In genomic region chr4:108058685-108059440, GRCh38 we compare ENCODE assay signal across 9 cellular contexts.
DNase-seq lines count a peak whose midpoint lies in the region; ATAC-seq, FAIRE-seq and TF ChIP-seq lines count a peak whose summit lies in the region.
"Had no signal": no experiment of that assay in that cellular context is flagged by ENCODE, and none has a peak within 500 bp of the region (broad histone marks: within the 10 kb centered on the region; RNA-seq: fewer than 3 reads in every experiment).

No MANE protein-coding gene starts in this region.

- H3K9me3 ChIP-seq in WERI-Rb-1 (ENCODE audit: severe bottlenecking) (no peaks in the 10 kb centered on the region), HepG2 (ENCODE audit: low read length) (no peaks in the 10 kb centered on the region), gastrocnemius medialis (no peaks in the 10 kb centered on the region), vagina (no peaks in the 10 kb centered on the region)

- ATAC-seq in HepG2, result peak; percentile 87
- no peak for ATAC-seq in gastrocnemius medialis
- ATAC-seq in GM21515 (IDR thresholded peaks at IDR 0.05; ENCODE audit: unreplicated experiment), result no peak

- H3K27ac ChIP-seq in WERI-Rb-1, result no peak overlapping the region
- no peak overlapping the region for H3K27ac ChIP-seq in HepG2 (ENCODE audit: extremely low read length, insufficient read depth, low read length)
- H3K27ac ChIP-seq in gastrocnemius medialis, result no peak overlapping the region
- H3K27ac ChIP-seq in vagina, result no peak overlapping the region

- DNase-seq in COLO668 (lab: John Stamatoyannopoulos, UW; ENCODE audit: unreplicated experiment), result peak; percentile 42
- DNase-seq in HS-5 (ENCODE audit: low read depth), result peak; percentile 56
- DNase-seq in WERI-Rb-1, result peak; percentile 21
- peak; percentile 27 for DNase-seq in HepG2 (ENCODE audit: low spot score)
- DNase-seq in putamen (ENCODE audit: low spot score), result no peak
- no peak for DNase-seq in gastrocnemius medialis
- no peak for DNase-seq in vagina (ENCODE audit: extremely low spot score in 2 of 2)
- DNase-seq: RPMI8226 had no signal

- H3K4me1 ChIP-seq in HepG2 (ENCODE audit: insufficient read depth, low read length) (peaks cover 8% of the 10 kb centered on the region; the same call in 1 of the 2 replicates), gastrocnemius medialis (no peaks in the 10 kb centered on the region), vagina (no peaks in the 10 kb centered on the region)

- H3K36me3 ChIP-seq in WERI-Rb-1, result no peaks in the 10 kb centered on the region
- no peaks in the 10 kb centered on the region for H3K36me3 ChIP-seq in HepG2 (replicated peaks in 1 of 2; ENCODE audit: control insufficient read depth in 1 of 2, insufficient read depth in 2 of 2, low read length in 2 of 2)
- H3K36me3 ChIP-seq in gastrocnemius medialis, result no peaks in the 10 kb centered on the region
- no peaks in the 10 kb centered on the region for H3K36me3 ChIP-seq in vagina

- in situ Hi-C loops in HepG2 (cut with HindIII; ENCODE audit: extremely low pct_ligation_motif_present, low pct_unique_long_range_greater_than_20kb), result no loop called here
- in situ Hi-C loops in gastrocnemius medialis (cut with MboI; ENCODE audit: low sequenced_read_pairs in 4 of 4), result no loop called here

- no TSS peak for BruUV-seq in HepG2 (replicated peaks; lab: Mats Ljungman, UMichigan)

- intact Hi-C loops in HepG2 (cut with micrococcal nuclease; ENCODE audit: unreplicated experiment) (no loop called here), gastrocnemius medialis (cut with DNase I; ENCODE audit: low total_unique reads) (no loop called here), vagina (cut with DNase I) (no loop called here)

- TF ChIP-seq RAD21 in HepG2 (CRISPR knock-in tag; IDR thresholded peaks at IDR 0.05), result no peak

- H2AFZ ChIP-seq in HepG2 (ENCODE audit: low read length), result no peak overlapping the region

- H3K4me3 ChIP-seq in WERI-Rb-1 (ENCODE audit: low read depth, low read length) (no peak overlapping the region), HepG2 (replicated peaks in 1 of 3; ENCODE audit: insufficient read depth in 1 of 3, low read depth in 2 of 3, low read length in 3 of 3) (no peak overlapping the region), gastrocnemius medialis (no peak overlapping the region), vagina (no peak overlapping the region)

- no peak for FAIRE-seq in HepG2 (lab: Jason Lieb, UNC)

- H3K4me2 ChIP-seq in HepG2 (ENCODE audit: low read depth, low read length), result peak overlapping the region; percentile 13; the same call in 1 of the 2 replicates

- TF ChIP-seq EP300 in HepG2 (IDR thresholded peaks at IDR 0.05; ENCODE audit: low read depth in 2 of 2, low read length in 2 of 2), result no peak
- no peak for TF ChIP-seq EP300 in HepG2 (CRISPR knock-in tag; IDR thresholded peaks at IDR 0.05; ENCODE audit: borderline replicate concordance)

- TF ChIP-seq POLR2A in HepG2 (IDR thresholded peaks at IDR 0.05; ENCODE audit: insufficient read depth in 1 of 2, low read depth in 2 of 2, low read length in 2 of 2), result no peak
- TF ChIP-seq POLR2A in gastrocnemius medialis (IDR thresholded peaks at IDR 0.05), result no peak
- TF ChIP-seq POLR2A in vagina (IDR thresholded peaks at IDR 0.05), result no peak

- no peaks in the 10 kb centered on the region for H3K79me2 ChIP-seq in HepG2 (ENCODE audit: insufficient read depth, low read length)

- no peaks in the 10 kb centered on the region for H4K20me1 ChIP-seq in HepG2 (ENCODE audit: insufficient read depth, low read length)

- no peak overlapping the region for H3K9ac ChIP-seq in HepG2 (ENCODE audit: insufficient read depth, low read depth, low read length)

- TF ChIP-seq CTCF in WERI-Rb-1 (IDR thresholded peaks at IDR 0.05; ENCODE audit: low read depth, low read length), result no peak
- no peak for TF ChIP-seq CTCF in HepG2 (CRISPR knock-in tag; IDR thresholded peaks at IDR 0.05)
- no peak for TF ChIP-seq CTCF in gastrocnemius medialis (IDR thresholded peaks at IDR 0.05 in 4 of 5, conservative IDR thresholded peaks at IDR 0.05 in 1 of 5)
- TF ChIP-seq CTCF in vagina (IDR thresholded peaks at IDR 0.05), result no peak

- WGBS in HepG2 (ENCODE audit: low lambda C conversion rate), result 39% methylated on average over 10 of the region's 11 CpGs

- POLR2A ChIA-PET in HepG2 (lab: Yijun Ruan, JAX), result no interaction called here

- CTCF ChIA-PET in HepG2 (lab: Yijun Ruan, JAX; ENCODE audit: low intra/inter-chr PET ratio, low total read pairs), result no interaction called here

- H3K27me3 ChIP-seq in WERI-Rb-1 (ENCODE audit: insufficient read depth, low read depth, severe bottlenecking) (no peaks in the 10 kb centered on the region), HepG2 (ENCODE audit: control insufficient read depth in 1 of 2, insufficient read depth in 2 of 2, low read length in 2 of 2) (no peaks in the 10 kb centered on the region; a peak in 1 of 5 replicates), gastrocnemius medialis (peaks cover 0 to 2% (median 0%) of the 10 kb centered on the region in 3 donors), vagina (no peaks in the 10 kb centered on the region)

TF ChIP-seq in HepG2, 621 proteins besides CTCF, POLR2A, EP300 and RAD21 (continues in another document):
- no peak for TF ChIP-seq KDM3A (CRISPR knock-in tag; IDR thresholded peaks at IDR 0.05; ENCODE audit: low read depth)
- TF ChIP-seq ZSCAN5A (CRISPR knock-in tag; IDR thresholded peaks at IDR 0.05; ENCODE audit: borderline replicate concordance), result no peak
- no peak for TF ChIP-seq ZNF747 (CRISPR knock-in tag; IDR thresholded peaks at IDR 0.05; ENCODE audit: borderline replicate concordance)
- TF ChIP-seq RFX5 (IDR thresholded peaks at IDR 0.05; ENCODE audit: low read depth, low read length), result no peak
- TF ChIP-seq CEBPB (IDR thresholded peaks at IDR 0.05; ENCODE audit: borderline replicate concordance, low read depth, low read length), result 0 out of 2 replicates have a peak, but pooled peaks have one; percentile 9
- no peak for TF ChIP-seq ZNF496 (CRISPR knock-in tag; IDR thresholded peaks at IDR 0.05; ENCODE audit: insufficient replicate concordance)
- TF ChIP-seq ZNF83 (CRISPR knock-in tag; IDR thresholded peaks at IDR 0.05; ENCODE audit: borderline replicate concordance), result no peak
- no peak for TF ChIP-seq JUND (CRISPR knock-in tag; IDR thresholded peaks at IDR 0.05)
- TF ChIP-seq FOXA3 (CRISPR knock-in tag; IDR thresholded peaks at IDR 0.05), result peak; percentile 33; the same call in 1 of the 2 replicates
- no peak for TF ChIP-seq MTA3 (CRISPR knock-in tag; IDR thresholded peaks at IDR 0.05)
- 0 out of 2 replicates have a peak, but pooled peaks have one; percentile 17 for TF ChIP-seq PAXIP1 (CRISPR knock-in tag; conservative IDR thresholded peaks at IDR 0.05)
- TF ChIP-seq ZBTB25 (CRISPR knock-in tag; IDR thresholded peaks at IDR 0.05), result no peak
- TF ChIP-seq CENPT (CRISPR knock-in tag; IDR thresholded peaks at IDR 0.05; ENCODE audit: low read depth), result no peak
- TF ChIP-seq HOXA5 (CRISPR knock-in tag; IDR thresholded peaks at IDR 0.05), result no peak

Comparison
In these comparisons a context has a peak if more than half of its experiments do, and no peak if none do; other contexts are left out.
1. DNase-seq: peak in COLO668 (single experiment), HS-5 (single experiment), WERI-Rb-1 (single experiment) and HepG2 (single experiment); none in putamen (single experiment), gastrocnemius medialis (0 of 2) and vagina (0 of 2).